8 cellular contexts compared by ENCODE assay signal in genomic region chr4:140012688-140013087, GRCh38.
DNase-seq lines count a peak whose midpoint lies in the region; TF ChIP-seq lines count a peak whose summit lies in the region.

No MANE protein-coding gene starts in this region.

- H3K4me1 ChIP-seq in adipocyte (ENCODE audit: control insufficient read depth, insufficient read depth, low read length) (peaks cover 13% of the 10 kb centered on the region), cardiac muscle cell (ENCODE audit: low read depth) (peaks cover 17% of the 10 kb centered on the region)

- DNase-seq in DMS 273 (lab: John Stamatoyannopoulos, UW; ENCODE audit: unreplicated experiment), result peak; percentile 44
- no peak for DNase-seq in DMS 273 treated with DMSO at 0.1 percent for 48 hours (lab: John Stamatoyannopoulos, UW)
- peak; percentile 30 for DNase-seq in T follicular helper cell (ENCODE audit: low read depth)
- peak; percentile 82 for DNase-seq in adipocyte (ENCODE audit: low read depth)
- peak; percentile 60 to 75 for DNase-seq in cardiac muscle cell (ENCODE audit: low read depth in 1 of 2, low spot score in 1 of 2)
- DNase-seq in retinal pigment epithelial cell (ENCODE audit: low read depth), result peak; percentile 47
- DNase-seq in cerebellar nuclear complex (lab: John Stamatoyannopoulos, UW), result no peak

- H3K27ac ChIP-seq in cardiac muscle cell, result no peak overlapping the region

- H3K27me3 ChIP-seq in adipocyte (replicated peaks; ENCODE audit: control insufficient read depth, insufficient read depth, low read length) (no peaks in the 10 kb centered on the region), cardiac muscle cell (no peaks in the 10 kb centered on the region)

- H3K36me3 ChIP-seq in adipocyte (ENCODE audit: control insufficient read depth, insufficient read depth, low read length, severe bottlenecking) (no peaks in the 10 kb centered on the region), cardiac muscle cell (no peaks in the 10 kb centered on the region)

- H3K9ac ChIP-seq in adipocyte (ENCODE audit: low read length), result no peak overlapping the region

- TF ChIP-seq CTCF in LNCAP (IDR thresholded peaks at IDR 0.05) (peak; percentile 48), cardiac muscle cell (IDR thresholded peaks at IDR 0.05; ENCODE audit: low read depth, low read length) (peak; percentile 70), retinal pigment epithelial cell (conservative IDR thresholded peaks at IDR 0.05; ENCODE audit: low read depth, low read length) (peak; percentile 73)

- H3K9me3 ChIP-seq in adipocyte (ENCODE audit: control insufficient read depth, low read length) (peaks cover 4% of the 10 kb centered on the region), cardiac muscle cell (ENCODE audit: low read depth) (no peaks in the 10 kb centered on the region)

- H3K4me3 ChIP-seq in adipocyte (ENCODE audit: low read length) (peak overlapping the region; percentile 4), cardiac muscle cell (no peak overlapping the region), retinal pigment epithelial cell (ENCODE audit: low read length) (no peak overlapping the region)

Comparison
In these comparisons a context has a peak if more than half of its experiments do, and no peak if none do; other contexts are left out.
1. DNase-seq: peak in DMS 273 (single experiment), T follicular helper cell (single experiment), adipocyte (single experiment), cardiac muscle cell (2 of 2) and retinal pigment epithelial cell (single experiment); none in DMS 273 treated with DMSO at 0.1 percent for 48 hours (single experiment) and cerebellar nuclear complex (0 of 2).
2. Peak in every context shown above with its lines, with median percentiles within 50 percentile points of each other: CTCF ChIP-seq.